1 cellular context compared by ENCODE assay signal in the genomic region with DNA sequence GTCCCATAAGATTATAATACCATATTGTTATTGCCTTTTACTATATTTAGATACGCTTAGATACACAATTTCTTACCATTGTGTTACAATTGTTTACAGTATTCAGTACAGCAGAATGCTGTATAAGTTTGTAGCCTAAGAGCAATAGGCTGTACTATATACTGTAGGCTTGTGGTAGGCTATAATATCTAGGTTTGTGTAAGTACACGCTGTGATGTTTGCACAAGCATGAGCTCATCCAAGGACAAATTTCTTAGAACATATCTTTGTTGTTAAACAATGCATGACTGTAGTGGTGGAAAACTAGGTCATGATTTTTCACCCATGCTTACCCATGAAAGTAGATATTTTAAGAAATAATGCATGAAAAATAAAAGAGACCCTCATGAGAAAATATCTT.
A peak's percentile ranks its signal among the peaks of the same experiment; 100 is the strongest.
TF ChIP-seq lines count a peak whose summit lies in the region.

No MANE protein-coding gene starts in this region.

TF ChIP-seq in HepG2, 621 proteins besides CTCF, POLR2A, EP300 and RAD21 (continued from another document):
- TF ChIP-seq, protein P1, sequence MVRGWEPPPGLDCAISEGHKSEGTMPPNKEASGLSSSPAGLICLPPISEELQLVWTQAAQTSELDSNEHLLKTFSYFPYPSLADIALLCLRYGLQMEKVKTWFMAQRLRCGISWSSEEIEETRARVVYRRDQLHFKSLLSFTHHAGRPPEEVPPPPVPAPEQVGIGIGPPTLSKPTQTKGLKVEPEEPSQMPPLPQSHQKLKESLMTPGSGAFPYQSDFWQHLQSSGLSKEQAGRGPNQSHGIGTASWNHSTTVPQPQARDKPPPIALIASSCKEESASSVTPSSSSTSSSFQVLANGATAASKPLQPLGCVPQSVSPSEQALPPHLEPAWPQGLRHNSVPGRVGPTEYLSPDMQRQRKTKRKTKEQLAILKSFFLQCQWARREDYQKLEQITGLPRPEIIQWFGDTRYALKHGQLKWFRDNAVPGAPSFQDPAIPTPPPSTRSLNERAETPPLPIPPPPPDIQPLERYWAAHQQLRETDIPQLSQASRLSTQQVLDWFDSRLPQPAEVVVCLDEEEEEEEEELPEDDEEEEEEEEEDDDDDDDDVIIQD (CRISPR knock-in tag; IDR thresholded peaks at IDR 0.05; ENCODE audit: low read depth), result no peak
- TF ChIP-seq ZNF850 (CRISPR knock-in tag; conservative IDR thresholded peaks at IDR 0.05) (no peak), HMG20A (CRISPR knock-in tag; IDR thresholded peaks at IDR 0.05; ENCODE audit: borderline replicate concordance) (peak; percentile 67; the same call in 1 of the 2 replicates), RBM22 (optimal IDR thresholded peaks at IDR 0.05; ENCODE audit: low read length) (no peak), ATM (IDR thresholded peaks at IDR 0.05; ENCODE audit: borderline replicate concordance) (no peak), FOXA3 (CRISPR knock-in tag; IDR thresholded peaks at IDR 0.05) (peak; percentile 74), ZNF12 (CRISPR knock-in tag; IDR thresholded peaks at IDR 0.05) (0 out of 2 replicates have a peak, but pooled peaks have one; percentile 47), SKI (IDR thresholded peaks at IDR 0.05; ENCODE audit: partially characterized antibody) (no peak)
- TF ChIP-seq, protein P2, sequence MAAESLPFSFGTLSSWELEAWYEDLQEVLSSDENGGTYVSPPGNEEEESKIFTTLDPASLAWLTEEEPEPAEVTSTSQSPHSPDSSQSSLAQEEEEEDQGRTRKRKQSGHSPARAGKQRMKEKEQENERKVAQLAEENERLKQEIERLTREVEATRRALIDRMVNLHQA (CRISPR knock-in tag; IDR thresholded peaks at IDR 0.05), result no peak
- TF ChIP-seq, protein P3, sequence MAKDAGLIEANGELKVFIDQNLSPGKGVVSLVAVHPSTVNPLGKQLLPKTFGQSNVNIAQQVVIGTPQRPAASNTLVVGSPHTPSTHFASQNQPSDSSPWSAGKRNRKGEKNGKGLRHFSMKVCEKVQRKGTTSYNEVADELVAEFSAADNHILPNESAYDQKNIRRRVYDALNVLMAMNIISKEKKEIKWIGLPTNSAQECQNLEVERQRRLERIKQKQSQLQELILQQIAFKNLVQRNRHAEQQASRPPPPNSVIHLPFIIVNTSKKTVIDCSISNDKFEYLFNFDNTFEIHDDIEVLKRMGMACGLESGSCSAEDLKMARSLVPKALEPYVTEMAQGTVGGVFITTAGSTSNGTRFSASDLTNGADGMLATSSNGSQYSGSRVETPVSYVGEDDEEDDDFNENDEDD (CRISPR knock-in tag; IDR thresholded peaks at IDR 0.05; ENCODE audit: borderline replicate concordance), result no peak
- TF ChIP-seq, protein P4, sequence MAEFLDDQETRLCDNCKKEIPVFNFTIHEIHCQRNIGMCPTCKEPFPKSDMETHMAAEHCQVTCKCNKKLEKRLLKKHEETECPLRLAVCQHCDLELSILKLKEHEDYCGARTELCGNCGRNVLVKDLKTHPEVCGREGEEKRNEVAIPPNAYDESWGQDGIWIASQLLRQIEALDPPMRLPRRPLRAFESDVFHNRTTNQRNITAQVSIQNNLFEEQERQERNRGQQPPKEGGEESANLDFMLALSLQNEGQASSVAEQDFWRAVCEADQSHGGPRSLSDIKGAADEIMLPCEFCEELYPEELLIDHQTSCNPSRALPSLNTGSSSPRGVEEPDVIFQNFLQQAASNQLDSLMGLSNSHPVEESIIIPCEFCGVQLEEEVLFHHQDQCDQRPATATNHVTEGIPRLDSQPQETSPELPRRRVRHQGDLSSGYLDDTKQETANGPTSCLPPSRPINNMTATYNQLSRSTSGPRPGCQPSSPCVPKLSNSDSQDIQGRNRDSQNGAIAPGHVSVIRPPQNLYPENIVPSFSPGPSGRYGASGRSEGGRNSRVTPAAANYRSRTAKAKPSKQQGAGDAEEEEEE (CRISPR knock-in tag; IDR thresholded peaks at IDR 0.05; ENCODE audit: borderline replicate concordance), result no peak
- TF ChIP-seq, protein P5, sequence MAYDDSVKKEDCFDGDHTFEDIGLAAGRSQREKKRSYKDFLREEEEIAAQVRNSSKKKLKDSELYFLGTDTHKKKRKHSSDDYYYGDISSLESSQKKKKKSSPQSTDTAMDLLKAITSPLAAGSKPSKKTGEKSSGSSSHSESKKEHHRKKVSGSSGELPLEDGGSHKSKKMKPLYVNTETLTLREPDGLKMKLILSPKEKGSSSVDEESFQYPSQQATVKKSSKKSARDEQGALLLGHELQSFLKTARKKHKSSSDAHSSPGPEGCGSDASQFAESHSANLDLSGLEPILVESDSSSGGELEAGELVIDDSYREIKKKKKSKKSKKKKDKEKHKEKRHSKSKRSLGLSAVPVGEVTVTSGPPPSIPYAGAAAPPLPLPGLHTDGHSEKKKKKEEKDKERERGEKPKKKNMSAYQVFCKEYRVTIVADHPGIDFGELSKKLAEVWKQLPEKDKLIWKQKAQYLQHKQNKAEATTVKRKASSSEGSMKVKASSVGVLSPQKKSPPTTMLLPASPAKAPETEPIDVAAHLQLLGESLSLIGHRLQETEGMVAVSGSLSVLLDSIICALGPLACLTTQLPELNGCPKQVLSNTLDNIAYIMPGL (CRISPR knock-in tag; IDR thresholded peaks at IDR 0.05; ENCODE audit: borderline replicate concordance in 1 of 2, low read depth in 1 of 2), result no peak
